25 cellular contexts compared by ENCODE assay signal in the genomic region with DNA sequence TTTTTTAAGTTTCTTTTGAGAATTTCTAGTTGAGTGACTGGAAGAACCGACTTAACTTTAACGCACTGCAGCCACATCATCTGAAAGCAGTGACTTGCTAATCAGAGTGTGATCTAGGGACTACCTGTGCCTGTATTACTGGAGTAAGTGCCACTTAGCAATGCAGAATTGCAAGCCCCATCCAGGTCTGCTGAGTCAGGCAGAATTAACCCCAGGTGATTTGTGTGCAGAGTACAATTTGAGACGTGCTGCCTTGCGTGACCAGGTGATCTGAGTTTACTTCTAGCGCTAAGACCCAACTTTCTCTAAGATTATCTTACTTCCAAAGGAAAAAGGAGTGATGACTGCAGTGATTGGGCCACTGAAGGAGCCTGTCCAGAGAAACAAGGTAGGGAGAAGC.
A peak's percentile ranks its signal among the peaks of the same experiment; 100 is the strongest.
DNase-seq lines count a peak whose midpoint lies in the region; TF ChIP-seq lines count a peak whose summit lies in the region.
"Had no signal": no experiment of that assay in that cellular context is flagged by ENCODE, and none has a peak within 500 bp of the region (broad histone marks: within the 10 kb centered on the region; RNA-seq: fewer than 3 reads in every experiment).

No MANE protein-coding gene starts in this region.

- H3K27me3 Mint-ChIP-seq in nephron progenitor cell (ENCODE audit: low read depth, poor library complexity) = peaks cover 3% of the 10 kb centered on the region
- H3K27me3 Mint-ChIP-seq: CD4-positive, alpha-beta T cell had no signal

- 96% methylated on average over 3 of the region's 5 CpGs for WGBS in mesenchymal stem cell

- peak; percentile 14 for DNase-seq in NCI-H345 (lab: John Stamatoyannopoulos, UW)
- no peak for DNase-seq in NCI-H345 treated with DMSO at 0.1 percent for 48 hours (lab: John Stamatoyannopoulos, UW; ENCODE audit: unreplicated experiment)
- DNase-seq in DMS79 (lab: John Stamatoyannopoulos, UW) = peak; percentile 33
- peak; percentile 12 for DNase-seq in NCI-H510A (lab: John Stamatoyannopoulos, UW)
- DNase-seq in nephron progenitor cell = no peak
- DNase-seq in midbrain (lab: John Stamatoyannopoulos, UW) = no peak
- DNase-seq in mesenchymal stem cell = no peak
- no peak for DNase-seq in ecto neural progenitor cell (ENCODE audit: low spot score)
- DNase-seq: Caco-2; CD4-positive, alpha-beta T cell; DMS 273 treated with DMSO at 0.1 percent for 48 hours; GDM1; H9; HFFc6; KBM-7; NCI-H1092; NCI-H1694 treated with DMSO at 0.1 percent for 48 hours; NCI-H2227 treated with DMSO at 0.1 percent for 48 hours; NCI-H526; PC-9; RPMI8226; SHP77 had no signal

- H3K27me3 ChIP-seq in mesenchymal stem cell (ENCODE audit: control insufficient read depth in 1 of 2, insufficient read depth in 1 of 2, low read length in 2 of 2) = peaks cover 0 to 3% of the 10 kb centered on the region in 2 experiments

- no peak overlapping the region for H2BK5ac ChIP-seq in mesenchymal stem cell (ENCODE audit: low read depth, low read length, poor library complexity, severe bottlenecking)

- H4K91ac ChIP-seq in mesenchymal stem cell (ENCODE audit: low read length) = no peak overlapping the region

- no peaks in the 10 kb centered on the region for H3K79me1 ChIP-seq in mesenchymal stem cell (replicated peaks; ENCODE audit: low read length, poor library complexity, severe bottlenecking)

- H3K4me3 Mint-ChIP-seq in nephron progenitor cell = no peak overlapping the region
- H3K4me3 Mint-ChIP-seq: CD4-positive, alpha-beta T cell; H9; HFFc6; T-helper 1 cell treated with Interleukin-12 subunit alpha and Interleukin-12 subunit beta and Interleukin-4 antibody, amounts not matched to agents 30 μg/mL and 1 μg/mL, for 36 hours had no signal

- H2AFZ ChIP-seq in mesenchymal stem cell (ENCODE audit: low read depth, low read length) = no peak overlapping the region
- H2AFZ ChIP-seq: PC-9 had no signal

- no peak overlapping the region for H2BK120ac ChIP-seq in mesenchymal stem cell (ENCODE audit: low read depth, low read length)

- peaks cover 41% of the 10 kb centered on the region for H3K9me3 Mint-ChIP-seq in nephron progenitor cell
- H3K9me3 Mint-ChIP-seq: CD4-positive, alpha-beta T cell; HFFc6; T-helper 1 cell treated with Interleukin-12 subunit alpha and Interleukin-12 subunit beta and Interleukin-4 antibody, amounts not matched to agents 30 μg/mL and 1 μg/mL, for 36 hours had no signal

- H3K4ac ChIP-seq in mesenchymal stem cell (ENCODE audit: low read depth in 1 of 2, low read length in 2 of 2) = no peak overlapping the region

- H3K4me2 ChIP-seq in mesenchymal stem cell (ENCODE audit: low read length, poor library complexity, severe bottlenecking) = no peak overlapping the region
- H3K4me2 ChIP-seq: A549, PC-9 had no signal

- H3K4me1 Mint-ChIP-seq in nephron progenitor cell = peaks cover 20% of the 10 kb centered on the region

- no peak overlapping the region for H3K18ac ChIP-seq in mesenchymal stem cell (ENCODE audit: low read depth in 1 of 2, low read length in 2 of 2)

- no peak for TF ChIP-seq CTCF in nephron progenitor cell (IDR thresholded peaks at IDR 0.05)

- H3K14ac ChIP-seq in mesenchymal stem cell (ENCODE audit: low read length in 2 of 2) = no peak overlapping the region

- no peak overlapping the region for H2BK12ac ChIP-seq in mesenchymal stem cell (ENCODE audit: low read length in 2 of 2)

- H4K8ac ChIP-seq in mesenchymal stem cell (ENCODE audit: low read length) = no peak overlapping the region

- H3K27ac Mint-ChIP-seq in nephron progenitor cell = peak overlapping the region; percentile 25
- H3K27ac Mint-ChIP-seq: CD4-positive, alpha-beta T cell; H9; T-helper 1 cell treated with Interleukin-12 subunit alpha and Interleukin-12 subunit beta and Interleukin-4 antibody, amounts not matched to agents 30 μg/mL and 1 μg/mL, for 36 hours had no signal

- no peak overlapping the region for H3K4me3 ChIP-seq in mesenchymal stem cell (ENCODE audit: insufficient read depth in 1 of 2, low read depth in 1 of 2, low read length in 2 of 2)
- H3K4me3 ChIP-seq: A549, PC-9 had no signal

- H3K27ac ChIP-seq in mesenchymal stem cell (ENCODE audit: low read length, poor library complexity, severe bottlenecking) = no peak overlapping the region
- H3K27ac ChIP-seq: HL-60, PC-9 had no signal

- no peaks in the 10 kb centered on the region for H3K36me3 ChIP-seq in mesenchymal stem cell (ENCODE audit: control insufficient read depth in 1 of 2, insufficient read depth in 2 of 2, low read depth in 1 of 2, low read length in 2 of 2)

- H3K23ac ChIP-seq in mesenchymal stem cell (ENCODE audit: low read length in 2 of 2) = no peak overlapping the region

- no peak overlapping the region for H2AK5ac ChIP-seq in mesenchymal stem cell (ENCODE audit: low read length, severe bottlenecking)

- no peak overlapping the region for H2BK15ac ChIP-seq in mesenchymal stem cell (ENCODE audit: low read depth, poor library complexity, severe bottlenecking)

- H3K9me3 ChIP-seq in mesenchymal stem cell (ENCODE audit: control insufficient read depth, low read length) = no peaks in the 10 kb centered on the region
- H3K9me3 ChIP-seq: A549, Caco-2 had no signal

- H3K9ac ChIP-seq in mesenchymal stem cell (ENCODE audit: low read length) = no peak overlapping the region

- peaks cover 4% of the 10 kb centered on the region for H3K36me3 Mint-ChIP-seq in nephron progenitor cell (ENCODE audit: low read depth)

- H3K4me1 ChIP-seq in mesenchymal stem cell (ENCODE audit: control insufficient read depth, insufficient read depth, low read depth, low read length) = no peaks in the 10 kb centered on the region
- H3K4me1 ChIP-seq: Caco-2 had no signal

Comparison
In these comparisons a context has a peak if more than half of its experiments do, and no peak if none do; other contexts are left out.
1. DNase-seq: peak in NCI-H345 (single experiment), DMS79 (single experiment) and NCI-H510A (single experiment); none in NCI-H345 treated with DMSO at 0.1 percent for 48 hours (single experiment), nephron progenitor cell (single experiment), midbrain (single experiment), mesenchymal stem cell (single experiment) and ecto neural progenitor cell (single experiment).